Comparison of ENCODE assay signal across 9 cellular contexts in genomic region chr17:7445011-7445927, GRCh38. TPM values are rescaled to one million over a fixed set of nuclear protein-coding genes. Genes with fewer than 3 reads are reported as not detected.
DNase-seq lines count a peak whose midpoint lies in the region; ATAC-seq, FAIRE-seq and TF ChIP-seq lines count a peak whose summit lies in the region.
"Had no signal": no experiment of that assay in that cellular context is flagged by ENCODE, and none has a peak within 500 bp of the region (broad histone marks: within the 10 kb centered on the region; RNA-seq: fewer than 3 reads in every experiment).

Gene CHRNB1, plus strand, starts transcription at chr17:7445061. Its CDS starts 67 bp downstream, at chr17:7445128.

- H3K27me3 ChIP-seq in bronchial epithelial cell (ENCODE audit: control insufficient read depth, insufficient read depth, low read length) (no peaks in the 10 kb centered on the region), iPS-20b (ENCODE audit: insufficient read depth, low read length) (peaks cover 45% of the 10 kb centered on the region), sigmoid colon (peaks cover 20 to 69% (median 48%) of the 10 kb centered on the region in 3 donors)

- TF ChIP-seq EP300 in sigmoid colon (IDR thresholded peaks at IDR 0.05), result no peak

- no peak for FAIRE-seq in bronchial epithelial cell (lab: Jason Lieb, UNC)
- FAIRE-seq: colon had no signal

- no peak for TF ChIP-seq POLR2A in sigmoid colon (IDR thresholded peaks at IDR 0.05)

- peak; percentile 86 for DNase-seq in 8988T
- peak; percentile 34 for DNase-seq in SHP77 treated with DMSO at 0.1 percent for 48 hours (lab: John Stamatoyannopoulos, UW)
- DNase-seq in bronchial epithelial cell (ENCODE audit: low read depth), result peak; percentile 37
- DNase-seq in sigmoid colon, result peak; percentile 77
- DNase-seq in LoVo (ENCODE audit: low spot score), result no peak

- 6 to 13% methylated on average over 58 of the region's 58 CpGs for WGBS in sigmoid colon, 2 donors

- TF ChIP-seq CTCF in bronchial epithelial cell (IDR thresholded peaks at IDR 0.05; ENCODE audit: insufficient read depth, low read length, severe bottlenecking), result no peak
- no peak for TF ChIP-seq CTCF in sigmoid colon (IDR thresholded peaks at IDR 0.05)

- H3K4me1 ChIP-seq in iPS-20b (ENCODE audit: insufficient read depth, low read length), result peaks cover 20% of the 10 kb centered on the region; the same call in 1 of the 2 replicates
- peaks cover 0 to 28% (median 19%) of the 10 kb centered on the region in 4 donors for H3K4me1 ChIP-seq in sigmoid colon

- peak within 1 kb of the TSS; percentile 36 for H3K4me3 ChIP-seq in bronchial epithelial cell (ENCODE audit: low read depth, low read length)
- H3K4me3 ChIP-seq in iPS-20b (ENCODE audit: low read length), result peak within 1 kb of the TSS; percentile 65
- peak within 1 kb of the TSS in 3 of 4 donors; percentile 18 to 42 (median 34) for H3K4me3 ChIP-seq in sigmoid colon

- intact Hi-C loops in sigmoid colon (cut with DNase I), result no loop called here

- no peaks in the 10 kb centered on the region for H3K9me3 ChIP-seq in iPS-20b (ENCODE audit: insufficient read depth, low read depth, low read length)
- H3K9me3 ChIP-seq in sigmoid colon, result no peaks in the 10 kb centered on the region

- peak; percentile 65 for ATAC-seq in GM19035 (IDR thresholded peaks at IDR 0.05; ENCODE audit: unreplicated experiment)
- ATAC-seq in HG03135 (IDR thresholded peaks at IDR 0.05; ENCODE audit: unreplicated experiment), result no peak

- peaks cover 2% of the 10 kb centered on the region for H3K36me3 ChIP-seq in bronchial epithelial cell (ENCODE audit: control insufficient read depth, insufficient read depth, low read length)
- no peaks in the 10 kb centered on the region for H3K36me3 ChIP-seq in iPS-20b (ENCODE audit: insufficient read depth, low read depth, low read length)
- H3K36me3 ChIP-seq in sigmoid colon, result no peaks in the 10 kb centered on the region

- H3K27ac ChIP-seq in iPS-20b (ENCODE audit: low read length), result no peak within 1 kb of the TSS
- H3K27ac ChIP-seq in sigmoid colon, result no peak within 1 kb of the TSS

- H3K9ac ChIP-seq in iPS-20b (ENCODE audit: low read depth, low read length), result peak within 1 kb of the TSS; percentile 60; the same call in 1 of the 2 replicates

RNA-seq across cellular contexts. Expression of gene CHRNB1, which starts in this region (rescaled TPM):
- total RNA-seq in bronchial epithelial cell, result 9.7 and 16.8 TPM in 2 replicates
- total RNA-seq in sigmoid colon, result 1 to 10 TPM; 4.2 to 8.1 (median 6.5) TPM
- polyA plus RNA-seq in sigmoid colon, result 10 to 100 TPM in 2 of 3 donors, 1 to 10 TPM in 1; 7.2 to 13.2 (median 11.2) TPM
